Comparison of ENCODE assay signal across 23 cellular contexts in the genomic region with DNA sequence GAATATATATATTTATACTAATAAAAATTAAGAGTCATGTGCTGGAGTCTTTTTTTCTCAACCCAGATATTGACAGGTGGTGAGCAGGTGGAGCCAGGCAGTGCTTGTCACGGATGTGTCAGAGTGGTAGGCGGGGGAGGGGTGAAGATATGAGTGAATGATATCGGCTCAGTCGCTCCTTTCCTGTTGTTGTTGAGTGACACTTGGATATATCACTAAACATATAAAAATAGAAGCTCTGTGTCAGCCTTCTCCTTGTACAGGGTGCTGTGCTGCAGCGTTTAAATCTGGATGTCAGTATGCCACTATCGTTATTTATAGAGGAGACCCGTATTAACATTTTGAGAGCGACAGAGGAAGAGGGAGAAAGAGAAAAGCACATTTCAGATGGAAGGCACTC.
"Had no signal": no experiment of that assay in that cellular context is flagged by ENCODE, and none has a peak within 500 bp of the region (broad histone marks: within the 10 kb centered on the region; RNA-seq: fewer than 3 reads in every experiment).

No MANE protein-coding gene starts in this region.

- H3K9me3 ChIP-seq: esophagus squamous epithelium, left lung, lower lobe of right lung, neutrophil, prostate gland, sigmoid colon, thoracic aorta, tibial nerve, upper lobe of left lung had no signal

- H3K4me1 ChIP-seq: left lung, lower lobe of right lung, prostate gland, tibial nerve, upper lobe of left lung had no signal

- H3K4me3 ChIP-seq: esophagus squamous epithelium, left lung, lower lobe of right lung, prostate gland, sigmoid colon, thoracic aorta, tibial nerve, upper lobe of left lung had no signal

- H3K36me3 ChIP-seq: esophagus squamous epithelium, left lung, lower lobe of right lung, neutrophil, prostate gland, sigmoid colon, thoracic aorta, tibial nerve, upper lobe of left lung had no signal

- ATAC-seq: effector memory CD8-positive, alpha-beta T cell; left lung; lower lobe of right lung; natural killer cell; stimulated activated memory B cell treated with anti-CD40 and anti-IgM and Interleukin-4, amounts not matched to agents 10 μg/mL and 1 μg/mL and 100 μg/mL, for 72 hours; stimulated activated naive CD8-positive, alpha-beta T cell treated with anti-CD3 and anti-CD28 coated beads, Interleukin-15, Interleukin-2, amounts not matched to agents 100 U/mL and 50 U/mL, for 24 hours had no signal

- H3K27ac ChIP-seq: esophagus squamous epithelium, left lung, lower lobe of right lung, neutrophil, prostate gland, sigmoid colon, thoracic aorta, tibial nerve, upper lobe of left lung had no signal

- H3K27me3 ChIP-seq: esophagus squamous epithelium, left lung, neutrophil, sigmoid colon, tibial nerve, upper lobe of left lung had no signal

- DNase-seq: cerebellar nuclear complex; cortex of kidney; effector memory CD8-positive, alpha-beta T cell; erythroblast; esophagus squamous epithelium; foreskin melanocyte; hippocampal formation; left cardiac atrium; left lung; lower lobe of right lung; natural killer cell; right cardiac atrium; sigmoid colon; stimulated activated CD4-positive, alpha-beta T cell treated with anti-CD3 and anti-CD28 coated beads, Interleukin-2, amount 100 ng/mL, for 24 hours; stimulated activated CD4-positive, alpha-beta T cell treated with anti-CD3 and anti-CD28 coated beads, Interleukin-4, amount 100 ng/mL, for 4 hours; stimulated activated naive CD8-positive, alpha-beta T cell treated with anti-CD3 and anti-CD28 coated beads, Interleukin-15, Interleukin-2, amounts not matched to agents 100 U/mL and 50 U/mL, for 24 hours; substantia nigra; upper lobe of left lung had no signal
